In the genomic region with DNA sequence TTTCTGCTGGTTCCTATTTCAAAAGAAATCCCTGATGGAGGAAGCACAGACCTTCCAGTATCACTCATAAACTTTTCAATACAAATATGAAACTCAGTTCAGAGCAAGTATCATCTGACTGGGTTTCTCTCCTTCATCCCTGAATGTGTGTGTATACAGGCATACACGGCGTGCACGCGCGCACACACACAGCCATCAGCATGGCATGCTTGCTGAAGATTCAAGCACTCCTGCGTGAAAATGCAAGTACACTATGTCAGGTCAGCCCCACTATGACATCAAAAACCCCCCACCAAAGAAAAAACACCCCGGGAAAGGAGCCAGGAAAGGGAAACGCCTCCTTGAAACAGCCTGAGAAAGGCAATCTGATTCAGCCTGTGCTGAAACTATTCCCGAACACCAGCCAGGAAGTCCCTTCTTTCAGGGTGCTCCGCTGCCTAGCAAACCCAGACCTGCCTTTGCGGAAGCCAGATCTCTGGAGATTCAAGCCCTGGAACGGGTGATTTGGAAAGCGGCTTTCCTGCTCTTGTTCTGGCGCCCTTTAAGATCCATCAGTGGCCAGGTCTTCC, we compare ENCODE assay signal across 8 cellular contexts. TPM values are rescaled to one million over a fixed set of nuclear protein-coding genes. Genes with fewer than 3 reads are reported as not detected.
A peak's percentile ranks its signal among the peaks of the same experiment; 100 is the strongest.
DNase-seq lines count a peak whose midpoint lies in the region; ATAC-seq and TF ChIP-seq lines count a peak whose summit lies in the region.

No MANE protein-coding gene starts in this region.

- peak; percentile 16 for ATAC-seq in HG03196 (IDR thresholded peaks at IDR 0.05; ENCODE audit: unreplicated experiment)
- no peak for ATAC-seq in activated T-cell treated with anti-CD3 and anti-CD28 coated beads, Interleukin-2, amount 50 U/mL, for 4 hours

- no peak for TF ChIP-seq CTCF in adrenal gland (IDR thresholded peaks at IDR 0.05)
- TF ChIP-seq CTCF in hepatocyte (IDR thresholded peaks at IDR 0.05; ENCODE audit: poor library complexity), result no peak
- TF ChIP-seq CTCF in sigmoid colon (IDR thresholded peaks at IDR 0.05), result no peak

- H2AFZ ChIP-seq in hepatocyte, result peak overlapping the region; percentile 96

- H3K4me3 ChIP-seq in adrenal gland (peak overlapping the region in 2 of 4 donors; percentile 2 to 48), hepatocyte (peak overlapping the region; percentile 43), sigmoid colon (peak overlapping the region; percentile 8 to 43 (median 36))

- H3K27ac ChIP-seq in adrenal gland (peak overlapping the region in 2 of 5 donors; percentile 26 to 46), hepatocyte (peak overlapping the region; percentile 75), sigmoid colon (peak overlapping the region; percentile 4 to 48 (median 28))

- H3K36me3 ChIP-seq in adrenal gland (replicated peaks in 1 of 2), result no peaks in the 10 kb centered on the region
- no peaks in the 10 kb centered on the region for H3K36me3 ChIP-seq in hepatocyte (replicated peaks; ENCODE audit: insufficient read depth, low read depth)
- no peaks in the 10 kb centered on the region for H3K36me3 ChIP-seq in sigmoid colon

- DNase-seq in stimulated activated CD4-positive, alpha-beta T cell treated with anti-CD3 and anti-CD28 coated beads, Interleukin-1b, Interleukin-23, amount 100 ng/mL, for 48 hours, result peak; percentile 16
- no peak for DNase-seq in stimulated activated CD4-positive, alpha-beta T cell treated with anti-CD3 and anti-CD28 coated beads, Interleukin-4, amount 100 ng/mL, for 4 hours
- peak; percentile 15 to 64 (median 29) for DNase-seq in adrenal gland
- peak; percentile 44 for DNase-seq in hepatocyte (ENCODE audit: low spot score)
- DNase-seq in sigmoid colon, result peak; percentile 68
- DNase-seq in AML-193 (lab: John Stamatoyannopoulos, UW), result no peak
- DNase-seq in activated T-cell treated with anti-CD3 and anti-CD28 coated beads, Interleukin-2, amount 50 U/mL, for 4 hours, result no peak

- H3K9me3 ChIP-seq in adrenal gland (replicated peaks in 1 of 3), result peaks cover 0 to 4% (median 0%) of the 10 kb centered on the region in 3 donors
- H3K9me3 ChIP-seq in hepatocyte (ENCODE audit: low read depth), result no peaks in the 10 kb centered on the region
- no peaks in the 10 kb centered on the region for H3K9me3 ChIP-seq in sigmoid colon

- TF ChIP-seq POLR2A in adrenal gland (IDR thresholded peaks at IDR 0.05), result no peak
- no peak for TF ChIP-seq POLR2A in sigmoid colon (IDR thresholded peaks at IDR 0.05)

- H3K4me1 ChIP-seq in adrenal gland (replicated peaks in 1 of 2), result peaks cover 0 to 64% of the 10 kb centered on the region in 2 donors
- peaks cover 18% of the 10 kb centered on the region for H3K4me1 ChIP-seq in hepatocyte (ENCODE audit: insufficient read depth)
- peaks cover 0 to 19% (median 12%) of the 10 kb centered on the region in 4 donors for H3K4me1 ChIP-seq in sigmoid colon

- H3K79me2 ChIP-seq in hepatocyte, result peaks cover 25% of the 10 kb centered on the region

- H3K9me2 ChIP-seq in hepatocyte (replicated peaks; ENCODE audit: insufficient read depth), result no peaks in the 10 kb centered on the region

- intact Hi-C loops in adrenal gland (cut with DNase I) (loop anchor here in 1 of 2 donors (5.0 kb wide), 1 partner anchor 73 kb away; no protein-coding TSS in a partner anchor), sigmoid colon (cut with DNase I) (no loop called here)

- H3K4me1 Mint-ChIP-seq in activated T-cell treated with anti-CD3 and anti-CD28 coated beads, Interleukin-2, amount 50 U/mL, for 4 hours (ENCODE audit: low read depth), result peaks cover 33% of the 10 kb centered on the region

- H3K27me3 ChIP-seq in adrenal gland (no peaks in the 10 kb centered on the region), hepatocyte (no peaks in the 10 kb centered on the region), sigmoid colon (no peaks in the 10 kb centered on the region)

- H3K9me3 Mint-ChIP-seq in activated T-cell treated with anti-CD3 and anti-CD28 coated beads, Interleukin-2, amount 50 U/mL, for 4 hours, result no peaks in the 10 kb centered on the region

- peak overlapping the region; percentile 96 for H3K4me2 ChIP-seq in hepatocyte

- no peak for TF ChIP-seq EP300 in sigmoid colon (IDR thresholded peaks at IDR 0.05)

- no peaks in the 10 kb centered on the region for H4K20me1 ChIP-seq in hepatocyte (ENCODE audit: insufficient read depth, poor library complexity, severe bottlenecking)

- H3K4me3 Mint-ChIP-seq in activated T-cell treated with anti-CD3 and anti-CD28 coated beads, Interleukin-2, amount 50 U/mL, for 4 hours, result no peak overlapping the region

- H3K27me3 Mint-ChIP-seq in activated T-cell treated with anti-CD3 and anti-CD28 coated beads, Interleukin-2, amount 50 U/mL, for 4 hours (ENCODE audit: low read depth), result no peaks in the 10 kb centered on the region

- peaks cover 10% of the 10 kb centered on the region for H3K36me3 Mint-ChIP-seq in activated T-cell treated with anti-CD3 and anti-CD28 coated beads, Interleukin-2, amount 50 U/mL, for 4 hours (ENCODE audit: insufficient read depth)

- WGBS in adrenal gland, 4 donors, result 22 to 45% (median 30%) methylated on average over 14 of the region's 14 CpGs
- WGBS in hepatocyte (ENCODE audit: low lambda C conversion rate, missing lambda C conversion rate), result 6% methylated on average over 14 of the region's 14 CpGs
- 7 to 16% methylated on average over 14 of the region's 14 CpGs for WGBS in sigmoid colon, 2 donors

RNA-seq across cellular contexts. Expression of a gene that starts 0.8 kb away (rescaled TPM):
- 10 to 100 TPM in 7 of 8 donors, 1 to 10 TPM in 1; 7.5 to 28.6 (median 14.4) TPM for total RNA-seq in adrenal gland
- 10 to 100 TPM in 1 of 3 donors, 1 to 10 TPM in 2; 3.1 to 13.8 (median 8.7) TPM for polyA plus RNA-seq in adrenal gland
- 4.0 and 5.3 TPM in 2 replicates for total RNA-seq in hepatocyte
- 1.4 and 3.3 TPM in 2 replicates for polyA plus RNA-seq in hepatocyte
- 1 to 10 TPM; 2.7 to 5.5 (median 4.1) TPM for total RNA-seq in sigmoid colon
- polyA plus RNA-seq in sigmoid colon, result 1 to 10 TPM in 1 of 3 donors, under 1 TPM in 1, not detected in 1; 0.23 to 3.0 TPM
- total RNA-seq in activated T-cell treated with anti-CD3 and anti-CD28 coated beads, Interleukin-2, amount 50 U/mL, for 4 hours, result 1 to 10 TPM; 2.0 to 2.9 (median 2.6) TPM

RNA-seq across cellular contexts. Expression of a gene that starts 19.1 kb away (rescaled TPM):
- total RNA-seq in adrenal gland, result 10 to 100 TPM in 7 of 8 donors, 1 to 10 TPM in 1; 8.9 to 45.5 (median 21.8) TPM
- polyA plus RNA-seq in adrenal gland, result 10 to 100 TPM; 16.9 to 19.8 (median 19.1) TPM
- 25.9 and 30.8 TPM in 2 replicates for total RNA-seq in hepatocyte
- 13.1 and 15.8 TPM in 2 replicates for polyA plus RNA-seq in hepatocyte
- total RNA-seq in sigmoid colon, result 10 to 100 TPM; 10.0 to 12.2 (median 10.9) TPM
- polyA plus RNA-seq in sigmoid colon, result 10 to 100 TPM; 19.2 to 34.0 (median 20.4) TPM
- 10 to 100 TPM; 48.0 to 49.5 (median 48.6) TPM for total RNA-seq in activated T-cell treated with anti-CD3 and anti-CD28 coated beads, Interleukin-2, amount 50 U/mL, for 4 hours

Comparison
In these comparisons a context has a peak if more than half of its experiments do, and no peak if none do; other contexts are left out.
1. DNase-seq: peak in stimulated activated CD4-positive, alpha-beta T cell treated with anti-CD3 and anti-CD28 coated beads, Interleukin-1b, Interleukin-23, amount 100 ng/mL, for 48 hours (single experiment), adrenal gland (7 of 7), hepatocyte (single experiment) and sigmoid colon (single experiment); none in stimulated activated CD4-positive, alpha-beta T cell treated with anti-CD3 and anti-CD28 coated beads, Interleukin-4, amount 100 ng/mL, for 4 hours (0 of 2), AML-193 (0 of 2) and activated T-cell treated with anti-CD3 and anti-CD28 coated beads, Interleukin-2, amount 50 U/mL, for 4 hours (single experiment).